25 cellular contexts compared by ENCODE assay signal in genomic region chr6:166834049-166834448, GRCh38.
"Had no signal": no experiment of that assay in that cellular context is flagged by ENCODE, and none has a peak within 500 bp of the region (broad histone marks: within the 10 kb centered on the region; RNA-seq: fewer than 3 reads in every experiment).

No MANE protein-coding gene starts in this region.

- H3K27ac ChIP-seq: foreskin keratinocyte, hepatocyte, left ventricle myocardium inferior, lower lobe of right lung, pancreas, suprapubic skin, thyroid gland had no signal

- FAIRE-seq: endothelial cell of umbilical vein, kidney, pancreas, urothelium cell line had no signal

- DNase-seq: effector CD4-positive, alpha-beta T cell; endodermal cell; erythroblast; foreskin keratinocyte; head of caudate nucleus; kidney; left cardiac atrium; left ventricle myocardium inferior; lower lobe of right lung; midbrain; occipital lobe; pancreas; right cardiac atrium; stimulated activated CD4-positive, alpha-beta T cell treated with anti-CD3 and anti-CD28 coated beads, Interleukin-2, amount 100 ng/mL, for 48 hours; stimulated activated naive CD8-positive, alpha-beta T cell treated with anti-CD3 and anti-CD28 coated beads, Interleukin-15, Interleukin-2, amounts not matched to agents 100 U/mL and 50 U/mL, for 24 hours; thyroid gland had no signal

- H3K4me1 Mint-ChIP-seq: endodermal cell, nephron had no signal

- H3K27ac Mint-ChIP-seq: endodermal cell, memory B cell, nephron, progenitor cell of endocrine pancreas, type B pancreatic cell had no signal

- ATAC-seq: foreskin keratinocyte; left cardiac atrium; lower lobe of right lung; pancreas; right cardiac atrium; stimulated activated naive CD8-positive, alpha-beta T cell treated with anti-CD3 and anti-CD28 coated beads, Interleukin-15, Interleukin-2, amounts not matched to agents 100 U/mL and 50 U/mL, for 24 hours had no signal

- H3K4me3 ChIP-seq: hepatocyte, left ventricle myocardium inferior, lower lobe of right lung, pancreas, smooth muscle cell, suprapubic skin, thyroid gland had no signal

- H3K4me3 Mint-ChIP-seq: endodermal cell, memory B cell, nephron, type B pancreatic cell had no signal

- H3K4me2 ChIP-seq: hepatocyte, smooth muscle cell had no signal

- H3K36me3 Mint-ChIP-seq: type B pancreatic cell had no signal

- H3K27me3 ChIP-seq: foreskin keratinocyte, hepatocyte, pancreas, suprapubic skin, thyroid gland had no signal

- H3K79me2 ChIP-seq: hepatocyte had no signal

- H3K4me1 ChIP-seq: foreskin keratinocyte, left ventricle myocardium inferior, lower lobe of right lung, pancreas, suprapubic skin had no signal

- H3K9me3 ChIP-seq: lower lobe of right lung, pancreas, suprapubic skin, thyroid gland had no signal

- H2AFZ ChIP-seq: hepatocyte had no signal

- H3K36me3 ChIP-seq: left ventricle myocardium inferior, lower lobe of right lung, pancreas, suprapubic skin, thyroid gland had no signal

- H3K9me3 Mint-ChIP-seq: endodermal cell, nephron, type B pancreatic cell had no signal

- H3K27me3 Mint-ChIP-seq: type B pancreatic cell had no signal
